15 cellular contexts compared by ENCODE assay signal in genomic region chr15:51067510-51067909, GRCh38. TPM values are rescaled to one million over a fixed set of nuclear protein-coding genes. Genes with fewer than 3 reads are reported as not detected.
"Had no signal": no experiment of that assay in that cellular context is flagged by ENCODE, and none has a peak within 500 bp of the region (broad histone marks: within the 10 kb centered on the region; RNA-seq: fewer than 3 reads in every experiment).

No MANE protein-coding gene starts in this region.

- H3K4me1 ChIP-seq: lower lobe of right lung, prostate gland, right atrium auricular region had no signal

- H3K27ac ChIP-seq: heart right ventricle, lower lobe of right lung, ovary, prostate gland, right atrium auricular region had no signal

- H3K4me3 ChIP-seq: heart right ventricle, lower lobe of right lung, ovary, prostate gland, right atrium auricular region had no signal

- H3K36me3 ChIP-seq: heart right ventricle, lower lobe of right lung, ovary, prostate gland, right atrium auricular region had no signal

- DNase-seq: activated gamma-delta T cell treated with Interleukin-2 at 50 U/mL for 16 hours; activated T-cell treated with anti-CD3 and anti-CD28 coated beads, Interleukin-2, amount 50 U/mL, for 1 hour; aorta; effector CD4-positive, alpha-beta T cell; heart right ventricle; kidney; lower lobe of right lung; ovary; T-helper 9 cell had no signal

- ATAC-seq: heart right ventricle; lower lobe of right lung; natural killer cell treated with Interleukin-12 subunit alpha and Interleukin-12 subunit beta and Interleukin-15 and Interleukin-18, amount 100 ng/mL, for 72 hours; WTC11 had no signal

- FAIRE-seq: endometrium, kidney had no signal

- H3K9me3 ChIP-seq: heart right ventricle, lower lobe of right lung, ovary, prostate gland, right atrium auricular region had no signal

- H3K27me3 ChIP-seq: heart right ventricle, ovary, right atrium auricular region had no signal

RNA-seq across cellular contexts. Expression of gene TNFAIP8L3, which starts 27.2 kb away (rescaled TPM):
- total RNA-seq: epithelial cell of proximal tubule; natural killer cell treated with Interleukin-12 subunit alpha and Interleukin-12 subunit beta and Interleukin-15 and Interleukin-18, amount 100 ng/mL, for 72 hours had no signal
